Comparison of ENCODE assay signal across 1 cellular context in genomic region chr19:18300930-18301717, GRCh38.
TF ChIP-seq lines count a peak whose summit lies in the region.

No MANE protein-coding gene starts in this region.

TF ChIP-seq in HepG2, 621 proteins besides CTCF, POLR2A, EP300 and RAD21 (continued from another document and continues in another):
- TF ChIP-seq ELF3 (CRISPR knock-in tag; IDR thresholded peaks at IDR 0.05) (no peak), MED1 (CRISPR knock-in tag; IDR thresholded peaks at IDR 0.05) (peak; percentile 70), IKZF5 (CRISPR knock-in tag; IDR thresholded peaks at IDR 0.05) (0 out of 2 replicates have a peak, but pooled peaks have one; percentile 18), RXRA (CRISPR knock-in tag; IDR thresholded peaks at IDR 0.05) (peak; percentile 58; the same call in 1 of the 2 replicates), ZNF484 (CRISPR knock-in tag; IDR thresholded peaks at IDR 0.05; ENCODE audit: borderline replicate concordance, low read depth) (no peak), SOX6 (IDR thresholded peaks at IDR 0.05) (no peak), SOX6 (CRISPR knock-in tag; IDR thresholded peaks at IDR 0.05) (peak; percentile 27; the same call in 1 of the 2 replicates), ZNF652 (CRISPR knock-in tag; IDR thresholded peaks at IDR 0.05; ENCODE audit: borderline replicate concordance, low read depth) (peak; percentile 31; the same call in 1 of the 2 replicates), ATF2 (CRISPR knock-in tag; IDR thresholded peaks at IDR 0.05) (peak; percentile 15; the same call in 1 of the 2 replicates), GPBP1L1 (CRISPR knock-in tag; IDR thresholded peaks at IDR 0.05) (no peak), ZSCAN25 (CRISPR knock-in tag; IDR thresholded peaks at IDR 0.05) (peak; percentile 99), ZC3H4 (CRISPR knock-in tag; IDR thresholded peaks at IDR 0.05; ENCODE audit: borderline replicate concordance) (no peak), ZNF142 (CRISPR knock-in tag; IDR thresholded peaks at IDR 0.05) (no peak), ADNP (CRISPR knock-in tag; IDR thresholded peaks at IDR 0.05) (0 out of 2 replicates have a peak, but pooled peaks have one; percentile 17), LRRFIP1 (CRISPR knock-in tag; conservative IDR thresholded peaks at IDR 0.05) (no peak), ARID5B (CRISPR knock-in tag; IDR thresholded peaks at IDR 0.05) (peak; percentile 62), NR2C2 (CRISPR knock-in tag; IDR thresholded peaks at IDR 0.05; ENCODE audit: borderline replicate concordance) (no peak), DDIT3 (CRISPR knock-in tag; IDR thresholded peaks at IDR 0.05) (no peak), TFAP4 (IDR thresholded peaks at IDR 0.05; ENCODE audit: borderline replicate concordance, low read depth) (no peak), JDP2 (CRISPR knock-in tag; IDR thresholded peaks at IDR 0.05; ENCODE audit: borderline replicate concordance) (no peak), NBN (conservative IDR thresholded peaks at IDR 0.05) (no peak), RERE (CRISPR knock-in tag; IDR thresholded peaks at IDR 0.05; ENCODE audit: low read depth) (no peak), EED (CRISPR knock-in tag; IDR thresholded peaks at IDR 0.05) (no peak), MAX (IDR thresholded peaks at IDR 0.05) (peak; percentile 11; the same call in 1 of the 2 replicates), ZBTB44 (CRISPR knock-in tag; IDR thresholded peaks at IDR 0.05) (no peak), SP4 (CRISPR knock-in tag; IDR thresholded peaks at IDR 0.05) (peak; percentile 60)
